ENCODE assay signal across 1 cellular context in the genomic region with DNA sequence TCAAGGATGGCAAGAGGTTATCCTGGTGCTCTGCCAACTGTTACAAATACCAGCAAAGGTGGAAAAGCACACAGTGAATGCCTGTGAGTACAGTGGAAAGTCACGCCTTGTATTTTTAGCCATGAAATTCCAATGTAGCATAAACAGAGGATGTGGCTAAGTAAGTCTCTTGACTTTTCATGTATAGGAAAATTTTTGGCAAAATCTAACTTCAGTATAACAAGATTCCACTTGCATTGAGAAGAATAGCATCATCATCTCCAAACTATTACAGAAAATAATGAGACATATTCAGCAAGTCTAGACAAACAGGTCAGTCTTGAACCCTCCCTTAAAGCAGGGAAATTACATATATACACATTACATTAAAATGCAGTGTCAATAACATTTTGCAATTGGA.
TF ChIP-seq lines count a peak whose summit lies in the region.

No MANE protein-coding gene starts in this region.

TF ChIP-seq in HepG2, 621 proteins besides CTCF, POLR2A, EP300 and RAD21:
- TF ChIP-seq ZBTB7B (CRISPR knock-in tag; IDR thresholded peaks at IDR 0.05) (no peak), RARA (CRISPR knock-in tag; IDR thresholded peaks at IDR 0.05) (no peak), PLRG1 (conservative IDR thresholded peaks at IDR 0.05) (no peak), ZNF326 (CRISPR knock-in tag; IDR thresholded peaks at IDR 0.05; ENCODE audit: borderline replicate concordance) (no peak), RFXANK (CRISPR knock-in tag; IDR thresholded peaks at IDR 0.05) (no peak), ZNF558 (CRISPR knock-in tag; IDR thresholded peaks at IDR 0.05; ENCODE audit: borderline replicate concordance) (no peak), MED1 (CRISPR knock-in tag; IDR thresholded peaks at IDR 0.05) (no peak), NCOA1 (CRISPR knock-in tag; IDR thresholded peaks at IDR 0.05) (no peak)
- TF ChIP-seq, protein P1, sequence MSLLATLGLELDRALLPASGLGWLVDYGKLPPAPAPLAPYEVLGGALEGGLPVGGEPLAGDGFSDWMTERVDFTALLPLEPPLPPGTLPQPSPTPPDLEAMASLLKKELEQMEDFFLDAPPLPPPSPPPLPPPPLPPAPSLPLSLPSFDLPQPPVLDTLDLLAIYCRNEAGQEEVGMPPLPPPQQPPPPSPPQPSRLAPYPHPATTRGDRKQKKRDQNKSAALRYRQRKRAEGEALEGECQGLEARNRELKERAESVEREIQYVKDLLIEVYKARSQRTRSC (CRISPR knock-in tag; IDR thresholded peaks at IDR 0.05; ENCODE audit: low read depth): no peak
TF ChIP-seq in HepG2: peak in this region for 0.
